In genomic region chr1:169741666-169742394, GRCh38 we compare ENCODE assay signal across 13 cellular contexts. TPM values are rescaled to one million over a fixed set of nuclear protein-coding genes. Genes with fewer than 3 reads are reported as not detected.
DNase-seq lines count a peak whose midpoint lies in the region; ATAC-seq and TF ChIP-seq lines count a peak whose summit lies in the region.
"Had no signal": no experiment of that assay in that cellular context is flagged by ENCODE, and none has a peak within 500 bp of the region (broad histone marks: within the 10 kb centered on the region; RNA-seq: fewer than 3 reads in every experiment).

No MANE protein-coding gene starts in this region.

- H3K4me1 ChIP-seq in SJCRH30 (peaks cover 18% of the 10 kb centered on the region), tibial nerve (peaks cover 0 to 36% (median 3%) of the 10 kb centered on the region in 4 donors)

- TF ChIP-seq CTCF in fibroblast of pulmonary artery (IDR thresholded peaks at IDR 0.05; ENCODE audit: low read length, missing control alignments), result no peak
- TF ChIP-seq CTCF in tibial nerve (IDR thresholded peaks at IDR 0.05), result no peak

- H3K27me3 ChIP-seq in SJCRH30, result peaks cover 11% of the 10 kb centered on the region; the same call in 1 of the 2 replicates
- H3K27me3 ChIP-seq in tibial nerve, result no peaks in the 10 kb centered on the region

- 73 to 83% methylated on average over 6 of the region's 6 CpGs for WGBS in tibial nerve, 2 donors

- no peak for TF ChIP-seq POLR2A in tibial nerve (IDR thresholded peaks at IDR 0.05)

- no peaks in the 10 kb centered on the region for H3K9me3 ChIP-seq in SJCRH30 (replicated peaks)
- H3K9me3 ChIP-seq in tibial nerve, result peaks cover 0 to 3% (median 0%) of the 10 kb centered on the region in 4 donors

- TF ChIP-seq EP300 in tibial nerve (IDR thresholded peaks at IDR 0.05), result no peak

- DNase-seq in ELR (ENCODE audit: low read depth), result peak; percentile 15
- DNase-seq in SJCRH30, result peak; percentile 62 to 64
- DNase-seq in fibroblast of pulmonary artery (ENCODE audit: low read depth), result peak; percentile 67
- peak; percentile 35 for DNase-seq in skeletal muscle cell (ENCODE audit: low read depth)
- DNase-seq in midbrain (lab: John Stamatoyannopoulos, UW), result no peak
- no peak for DNase-seq in NCI-H524 treated with DMSO at 0.1 percent for 48 hours (lab: John Stamatoyannopoulos, UW)
- no peak for DNase-seq in tibial nerve (ENCODE audit: low spot score in 2 of 2)
- DNase-seq: activated CD4-positive, alpha-beta T cell treated with anti-CD3 and anti-CD28 coated beads, Interleukin-2, amount 10 ng/mL, durations not matched to agents 7 days and 5 days; COR-L47; GOT3; NCI-H187; T-cell had no signal

- H3K27ac ChIP-seq in SJCRH30, result no peak overlapping the region
- peak overlapping the region in 1 of 4 donors; percentile 13 for H3K27ac ChIP-seq in tibial nerve

- no peaks in the 10 kb centered on the region for H3K36me3 ChIP-seq in SJCRH30
- H3K36me3 ChIP-seq in tibial nerve, result no peaks in the 10 kb centered on the region

- H3K4me3 ChIP-seq in SJCRH30, result no peak overlapping the region
- H3K4me3 ChIP-seq in fibroblast of pulmonary artery (replicated peaks; ENCODE audit: low read depth, low read length), result no peak overlapping the region
- no peak overlapping the region for H3K4me3 ChIP-seq in skeletal muscle cell (ENCODE audit: low read depth, low read length)
- no peak overlapping the region for H3K4me3 ChIP-seq in tibial nerve

- no peak for ATAC-seq in HG03097 (IDR thresholded peaks at IDR 0.05; ENCODE audit: low FRiP score, unreplicated experiment)
- ATAC-seq: T-cell had no signal

RNA-seq across cellular contexts. Expression of gene SELE, which starts 8.0 kb away (rescaled TPM):
- not detected in 2 replicates for total RNA-seq in SJCRH30 (2014; rRNA removed; shearing (Covaris generic))
- total RNA-seq in tibial nerve, result 1 to 10 TPM in 2 of 4 donors, under 1 TPM in 2; 0.21 to 6.8 (median 1.9) TPM
- total RNA-seq: activated CD4-positive, alpha-beta T cell treated with anti-CD3 and anti-CD28 coated beads, Interleukin-2, amount 10 ng/mL, durations not matched to agents 7 days and 5 days; T-cell had no signal

RNA-seq across cellular contexts. Expression of gene SELL, which starts 30.4 kb away (rescaled TPM):
- total RNA-seq in SJCRH30 (2014; rRNA removed; shearing (Covaris generic)), result not detected in 2 replicates
- total RNA-seq in tibial nerve, result 1 to 10 TPM; 2.1 to 5.0 (median 3.4) TPM

RNA-seq across cellular contexts. Expression of gene METTL18, which starts 52.9 kb away (rescaled TPM):
- total RNA-seq in SJCRH30 (2014; rRNA removed; shearing (Covaris generic)), result 9.3 and 10.4 TPM in 2 replicates
- 1 to 10 TPM; 4.2 to 9.0 (median 6.0) TPM for total RNA-seq in tibial nerve

Comparison
In these comparisons a context has a peak if more than half of its experiments do, and no peak if none do; other contexts are left out.
1. DNase-seq: peak in ELR (single experiment), SJCRH30 (2 of 2), fibroblast of pulmonary artery (single experiment) and skeletal muscle cell (single experiment); none in midbrain (single experiment), NCI-H524 treated with DMSO at 0.1 percent for 48 hours (single experiment) and tibial nerve (0 of 2).